In the genomic region with DNA sequence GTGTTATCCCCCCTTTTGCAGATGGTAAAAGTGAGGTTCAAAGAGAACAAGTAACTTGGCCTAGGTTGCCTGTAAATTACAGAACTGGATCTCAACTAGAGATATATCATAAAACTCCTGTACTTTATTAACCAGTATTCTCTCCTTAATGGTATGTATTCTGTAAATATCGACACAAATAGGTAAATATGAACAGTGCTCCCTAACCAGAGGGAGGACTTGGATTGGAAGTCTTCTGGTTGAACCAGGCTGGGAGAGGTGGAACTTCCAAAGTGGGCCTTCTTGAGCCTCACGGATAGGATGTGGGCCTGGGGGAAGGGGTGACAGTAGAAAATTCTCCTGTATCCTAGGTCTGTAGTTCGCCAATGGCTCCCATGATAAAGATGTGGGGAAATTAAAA, we compare ENCODE assay signal across 14 cellular contexts. TPM values are rescaled to one million over a fixed set of nuclear protein-coding genes. Genes with fewer than 3 reads are reported as not detected.
DNase-seq lines count a peak whose midpoint lies in the region; ATAC-seq and TF ChIP-seq lines count a peak whose summit lies in the region.
"Had no signal": no experiment of that assay in that cellular context is flagged by ENCODE, and none has a peak within 500 bp of the region (broad histone marks: within the 10 kb centered on the region; RNA-seq: fewer than 3 reads in every experiment).

No MANE protein-coding gene starts in this region.

- H3K4me1 Mint-ChIP-seq in activated T-cell treated with anti-CD3 and anti-CD28 coated beads, Interleukin-2, amount 50 U/mL, for 72 hours (ENCODE audit: low read depth), result peaks cover 46% of the 10 kb centered on the region
- peaks cover 16% of the 10 kb centered on the region for H3K4me1 Mint-ChIP-seq in chondrocyte (ENCODE audit: low read depth)
- H3K4me1 Mint-ChIP-seq: GM23338 had no signal

- no peak for ATAC-seq in activated T-cell treated with anti-CD3 and anti-CD28 coated beads, Interleukin-2, amount 50 U/mL, for 72 hours (replicated peaks in 1 of 2)
- no peak for ATAC-seq in upper lobe of right lung
- ATAC-seq in HG02852 (IDR thresholded peaks at IDR 0.05; ENCODE audit: unreplicated experiment), result no peak
- no peak for ATAC-seq in GM21390 (IDR thresholded peaks at IDR 0.05; ENCODE audit: unreplicated experiment)
- ATAC-seq: GM23338 had no signal

- no peak for DNase-seq in activated T-cell treated with anti-CD3 and anti-CD28 coated beads, Interleukin-2, amount 50 U/mL, for 72 hours
- no peak for DNase-seq in activated T-cell treated with anti-CD3 and anti-CD28 coated beads, Interleukin-2, amount 50 U/mL, for 48 hours
- DNase-seq in chondrocyte (ENCODE audit: low spot score) (peak; percentile 3), osteoblast (ENCODE audit: insufficient read length, low spot score, missing footprints) (peak; percentile 70), upper lobe of right lung (peak; percentile 6)
- DNase-seq: ACHN; CD4-positive, CD25-positive, alpha-beta regulatory T cell; DMS53; GF-D8; H7 had no signal

- no peak overlapping the region for H3K4me3 ChIP-seq in osteoblast (ENCODE audit: insufficient read depth, low read length)
- no peak overlapping the region for H3K4me3 ChIP-seq in upper lobe of right lung
- H3K4me3 ChIP-seq: BLaER1 treated with 17β-estradiol and CSF1 and Interleukin-3, amounts not matched to agents 10 nM and 100 nM; GM23338 had no signal

- H3K27me3 Mint-ChIP-seq in activated T-cell treated with anti-CD3 and anti-CD28 coated beads, Interleukin-2, amount 50 U/mL, for 72 hours (ENCODE audit: low read depth), result no peaks in the 10 kb centered on the region
- no peaks in the 10 kb centered on the region for H3K27me3 Mint-ChIP-seq in chondrocyte (ENCODE audit: low read depth)
- H3K27me3 Mint-ChIP-seq: CD4-positive, CD25-positive, alpha-beta regulatory T cell had no signal

- H3K27me3 ChIP-seq in osteoblast (ENCODE audit: insufficient read depth, low read length) (no peaks in the 10 kb centered on the region), upper lobe of right lung (no peaks in the 10 kb centered on the region)
- H3K27me3 ChIP-seq: BLaER1 treated with 17β-estradiol and CSF1 and Interleukin-3, amounts not matched to agents 10 nM and 100 nM had no signal

- H3K27ac ChIP-seq in osteoblast (ENCODE audit: low read depth, low read length) (no peak overlapping the region), upper lobe of right lung (no peak overlapping the region)
- H3K27ac ChIP-seq: BLaER1 treated with 17β-estradiol and CSF1 and Interleukin-3, amounts not matched to agents 10 nM and 100 nM had no signal

- H2AFZ ChIP-seq in osteoblast (ENCODE audit: low read length), result no peak overlapping the region
- H2AFZ ChIP-seq: GM23338 had no signal

- H3K9me3 Mint-ChIP-seq in activated T-cell treated with anti-CD3 and anti-CD28 coated beads, Interleukin-2, amount 50 U/mL, for 72 hours, result no peaks in the 10 kb centered on the region
- no peaks in the 10 kb centered on the region for H3K9me3 Mint-ChIP-seq in chondrocyte (ENCODE audit: low read depth)
- H3K9me3 Mint-ChIP-seq: CD4-positive, CD25-positive, alpha-beta regulatory T cell; GM23338 had no signal

- TF ChIP-seq CTCF in chondrocyte (IDR thresholded peaks at IDR 0.05), result no peak
- TF ChIP-seq CTCF in osteoblast (IDR thresholded peaks at IDR 0.05; ENCODE audit: extremely low read depth, low read depth, low read length), result no peak
- no peak for TF ChIP-seq CTCF in upper lobe of right lung (IDR thresholded peaks at IDR 0.05)

- H3K79me2 ChIP-seq in osteoblast (ENCODE audit: insufficient read depth, low read length), result no peaks in the 10 kb centered on the region

- no peaks in the 10 kb centered on the region for H3K4me1 ChIP-seq in osteoblast (ENCODE audit: insufficient read depth, low read length)
- no peaks in the 10 kb centered on the region for H3K4me1 ChIP-seq in upper lobe of right lung

- H4K20me1 ChIP-seq in osteoblast (ENCODE audit: insufficient read depth, low read length), result no peaks in the 10 kb centered on the region

- H3K4me3 Mint-ChIP-seq in activated T-cell treated with anti-CD3 and anti-CD28 coated beads, Interleukin-2, amount 50 U/mL, for 72 hours, result no peak overlapping the region
- H3K4me3 Mint-ChIP-seq in chondrocyte (ENCODE audit: unreplicated experiment), result no peak overlapping the region
- H3K4me3 Mint-ChIP-seq: GM23338 had no signal

- H3K36me3 ChIP-seq in osteoblast (ENCODE audit: insufficient read depth, low read length) (peaks cover 7% of the 10 kb centered on the region), upper lobe of right lung (peaks cover 44% of the 10 kb centered on the region)

- peak overlapping the region; percentile 81 for H3K27ac Mint-ChIP-seq in activated T-cell treated with anti-CD3 and anti-CD28 coated beads, Interleukin-2, amount 50 U/mL, for 72 hours
- H3K27ac Mint-ChIP-seq in chondrocyte (ENCODE audit: unreplicated experiment), result no peak overlapping the region
- H3K27ac Mint-ChIP-seq: GM23338 had no signal

- H3K4me2 ChIP-seq in osteoblast (ENCODE audit: insufficient read depth, low read length), result no peak overlapping the region
- H3K4me2 ChIP-seq: BLaER1 treated with 17β-estradiol and CSF1 and Interleukin-3, amounts not matched to agents 10 nM and 100 nM; GM23338 had no signal

- intact Hi-C loops in upper lobe of right lung (cut with DNase I), result no loop called here

- peaks cover 17 to 41% of the 10 kb centered on the region in 2 donors for H3K36me3 Mint-ChIP-seq in activated T-cell treated with anti-CD3 and anti-CD28 coated beads, Interleukin-2, amount 50 U/mL, for 72 hours (ENCODE audit: insufficient read depth in 2 of 2)
- peaks cover 19% of the 10 kb centered on the region for H3K36me3 Mint-ChIP-seq in chondrocyte (ENCODE audit: low read depth)

- H3K9me3 ChIP-seq in osteoblast (ENCODE audit: low read depth, low read length), result no peaks in the 10 kb centered on the region
- no peaks in the 10 kb centered on the region for H3K9me3 ChIP-seq in upper lobe of right lung
- H3K9me3 ChIP-seq: BLaER1 treated with 17β-estradiol and CSF1 and Interleukin-3, amounts not matched to agents 10 nM and 100 nM had no signal

RNA-seq across cellular contexts. Expression of a gene that starts 7.7 kb away (rescaled TPM):
- total RNA-seq in activated T-cell treated with anti-CD3 and anti-CD28 coated beads, Interleukin-2, amount 50 U/mL, for 72 hours, result 100 to 1,000 TPM; 243 to 264 TPM
- total RNA-seq in chondrocyte (12.2 to 17.6 TPM (median 14.3 TPM) in 3 replicates), osteoblast (35.5 and 38.6 TPM in 2 replicates), upper lobe of right lung (42.0 TPM)

RNA-seq across cellular contexts. Expression of a gene that starts 19.8 kb away (rescaled TPM):
- 100 to 1,000 TPM; 252 to 269 TPM for total RNA-seq in activated T-cell treated with anti-CD3 and anti-CD28 coated beads, Interleukin-2, amount 50 U/mL, for 72 hours
- total RNA-seq in chondrocyte (29.5 to 32.8 TPM (median 31.0 TPM) in 3 replicates), osteoblast (22.8 and 23.6 TPM in 2 replicates), upper lobe of right lung (71.0 TPM)

Comparison
In these comparisons a context has a peak if more than half of its experiments do, and no peak if none do; other contexts are left out.
1. DNase-seq: peak in chondrocyte (single experiment), osteoblast (single experiment) and upper lobe of right lung (single experiment); none in activated T-cell treated with anti-CD3 and anti-CD28 coated beads, Interleukin-2, amount 50 U/mL, for 72 hours (0 of 2) and activated T-cell treated with anti-CD3 and anti-CD28 coated beads, Interleukin-2, amount 50 U/mL, for 48 hours (0 of 2).